ENCODE assay signal across 18 cellular contexts in genomic region chr15:70249616-70250015, GRCh38.
DNase-seq lines count a peak whose midpoint lies in the region; ATAC-seq, FAIRE-seq and TF ChIP-seq lines count a peak whose summit lies in the region.
"Had no signal": no experiment of that assay in that cellular context is flagged by ENCODE, and none has a peak within 500 bp of the region (broad histone marks: within the 10 kb centered on the region; RNA-seq: fewer than 3 reads in every experiment).

No MANE protein-coding gene starts in this region.

- DNase-seq in right lobe of liver (no peak), K562 (ENCODE audit: extremely low read depth in 1 of 4, low spot score in 3 of 4) (no peak), neural progenitor cell (ENCODE audit: low spot score) (no peak), spleen (peak; percentile 62), cardiac septum (ENCODE audit: low spot score) (no peak), DMS79 (lab: John Stamatoyannopoulos, UW) (no peak), NOMO-1 treated with DMSO at 0.1 percent for 48 hours (lab: John Stamatoyannopoulos, UW; ENCODE audit: unreplicated experiment) (no peak)
- DNase-seq: ACHN; CD4-positive, alpha-beta T cell; DMS79 treated with DMSO at 0.1 percent for 48 hours; EL; GM23248 had no signal

- no peak overlapping the region for H3K4me3 ChIP-seq in liver (ENCODE audit: low read depth in 1 of 3, low read length in 3 of 3)
- H3K4me3 ChIP-seq in right lobe of liver, result no peak overlapping the region
- H3K4me3 ChIP-seq in K562, result no peak overlapping the region
- no peak overlapping the region for H3K4me3 ChIP-seq in neural progenitor cell
- no peak overlapping the region for H3K4me3 ChIP-seq in spleen
- H3K4me3 ChIP-seq: GM23248 had no signal

- H3K4me1 ChIP-seq in liver (ENCODE audit: control insufficient read depth in 4 of 4, insufficient read depth in 4 of 4, low read length in 3 of 4) (peaks cover 0 to 5% (median 2%) of the 10 kb centered on the region in 4 donors), right lobe of liver (peaks cover 0 to 12% (median 2%) of the 10 kb centered on the region in 4 donors), K562 (replicated peaks in 1 of 2; ENCODE audit: control insufficient read depth in 2 of 2, insufficient read depth in 2 of 2, low read length in 2 of 2) (no peaks in the 10 kb centered on the region; a peak in 1 of 5 replicates), neural progenitor cell (peaks cover 18% of the 10 kb centered on the region), spleen (peaks cover 0 to 50% (median 27%) of the 10 kb centered on the region in 6 donors)

- H3K27me3 ChIP-seq in liver (ENCODE audit: control insufficient read depth in 4 of 4, insufficient read depth in 4 of 4, low read length in 3 of 4) (no peaks in the 10 kb centered on the region), right lobe of liver (no peaks in the 10 kb centered on the region), K562 (ENCODE audit: control insufficient read depth in 2 of 2, insufficient read depth in 2 of 2, low read length in 2 of 2) (peaks cover 25 to 71% of the 10 kb centered on the region in 2 experiments), neural progenitor cell (no peaks in the 10 kb centered on the region), spleen (replicated peaks in 1 of 7) (peaks cover 0 to 36% (median 0%) of the 10 kb centered on the region in 7 donors)

- peak overlapping the region; percentile 88 for H3K27ac Mint-ChIP-seq in neural progenitor cell
- H3K27ac Mint-ChIP-seq: CD4-positive, alpha-beta T cell had no signal

- POLR2A ChIA-PET in K562 (lab: Yijun Ruan, JAX), result no interaction called here

- H3K9me3 ChIP-seq in liver (ENCODE audit: control insufficient read depth in 4 of 4, low read length in 3 of 4) (no peaks in the 10 kb centered on the region), right lobe of liver (no peaks in the 10 kb centered on the region), K562 (replicated peaks; ENCODE audit: control insufficient read depth, insufficient read depth, low read depth, low read length) (no peaks in the 10 kb centered on the region), neural progenitor cell (ENCODE audit: low read depth) (no peaks in the 10 kb centered on the region), spleen (no peaks in the 10 kb centered on the region)

- CTCF ChIA-PET in K562 (lab: Yijun Ruan, JAX; ENCODE audit: low intra/inter-chr PET ratio), result no interaction called here

- no peaks in the 10 kb centered on the region for H3K9me1 ChIP-seq in K562 (ENCODE audit: control insufficient read depth, insufficient read depth, low read length)

- H4K20me1 ChIP-seq in K562 (replicated peaks; ENCODE audit: control insufficient read depth, insufficient read depth, low read length) (no peaks in the 10 kb centered on the region), neural progenitor cell (ENCODE audit: low read depth) (no peaks in the 10 kb centered on the region)

- ATAC-seq in right lobe of liver, result no peak
- ATAC-seq in K562, result no peak
- ATAC-seq: HCT116 had no signal

- no peak overlapping the region for H3K4me2 ChIP-seq in K562 (ENCODE audit: insufficient read depth, low read length)
- H3K4me2 ChIP-seq in neural progenitor cell, result no peak overlapping the region

- TF ChIP-seq EP300 in K562 (IDR thresholded peaks at IDR 0.05; ENCODE audit: low read length), result no peak

- FAIRE-seq in K562 (lab: Jason Lieb, UNC), result no peak
- FAIRE-seq: G401.6, GM12891, H54 had no signal

- no peak for TF ChIP-seq RAD21 in liver (IDR thresholded peaks at IDR 0.05)
- no peak for TF ChIP-seq RAD21 in K562 (CRISPR knock-in tag; conservative IDR thresholded peaks at IDR 0.05 in 1 of 2, IDR thresholded peaks at IDR 0.05 in 1 of 2)

- in situ Hi-C loops in K562 (cut with MboI), result no loop called here

- peaks cover 83% of the 10 kb centered on the region for H3K4me1 Mint-ChIP-seq in neural progenitor cell

- BruUV-seq in K562 (replicated peaks; lab: Mats Ljungman, UMichigan), result no TSS peak

- intact Hi-C loops in right lobe of liver (cut with DNase I) (no loop called here), K562 (cut with micrococcal nuclease) (no loop called here), spleen (cut with DNase I; ENCODE audit: low total_unique reads) (no loop called here), cardiac septum (cut with DNase I) (no loop called here)

- H3K27ac ChIP-seq in liver (ENCODE audit: low read depth in 1 of 2, low read length in 2 of 2) (no peak overlapping the region), right lobe of liver (no peak overlapping the region), K562 (ENCODE audit: extremely low read depth, low read depth, low read length) (no peak overlapping the region), neural progenitor cell (no peak overlapping the region), spleen (no peak overlapping the region)
- H3K27ac ChIP-seq: GM23248, HL-60 had no signal

- H2AFZ ChIP-seq in K562 (ENCODE audit: low read depth, low read length), result no peak overlapping the region
- no peak overlapping the region for H2AFZ ChIP-seq in neural progenitor cell (replicated peaks)
- H2AFZ ChIP-seq: GM23248 had no signal

- no peak for TF ChIP-seq CTCF in liver (IDR thresholded peaks at IDR 0.05; ENCODE audit: low read depth, low read length, missing input control)
- TF ChIP-seq CTCF in right lobe of liver (IDR thresholded peaks at IDR 0.05), result no peak
- no peak for TF ChIP-seq CTCF in K562 (IDR thresholded peaks at IDR 0.05 in 2 of 3, conservative IDR thresholded peaks at IDR 0.05 in 1 of 3; ENCODE audit: insufficient read depth in 2 of 3, low read depth in 1 of 3, low read length in 3 of 3)
- no peak for TF ChIP-seq CTCF in neural progenitor cell (IDR thresholded peaks at IDR 0.05)
- no peak for TF ChIP-seq CTCF in spleen (IDR thresholded peaks at IDR 0.05 in 8 of 11, conservative IDR thresholded peaks at IDR 0.05 in 3 of 11)

- TF ChIP-seq POLR2A in right lobe of liver (IDR thresholded peaks at IDR 0.05) (no peak), K562 (conservative IDR thresholded peaks at IDR 0.05) (no peak), spleen (IDR thresholded peaks at IDR 0.05) (no peak)

- 80% methylated on average over 6 of the region's 6 CpGs for WGBS in liver
- WGBS in right lobe of liver (ENCODE audit: insufficient coverage, low coverage, low lambda C conversion rate, missing lambda C conversion rate), result 50% methylated on average over 2 of the region's 6 CpGs
- 12% methylated on average over 5 of the region's 6 CpGs for WGBS in K562 (ENCODE audit: insufficient coverage, low coverage, missing lambda C conversion rate)
- 69 to 75% (median 73%) methylated on average over 5 to 6 of the region's 6 CpGs for WGBS in spleen, 5 donors

- no peaks in the 10 kb centered on the region for H3K36me3 Mint-ChIP-seq in neural progenitor cell

- peaks cover 13% of the 10 kb centered on the region for H3K27me3 Mint-ChIP-seq in neural progenitor cell (ENCODE audit: insufficient read depth, low read depth)
- H3K27me3 Mint-ChIP-seq: CD4-positive, alpha-beta T cell had no signal

- no peaks in the 10 kb centered on the region for H3K9me3 Mint-ChIP-seq in neural progenitor cell
- H3K9me3 Mint-ChIP-seq: CD4-positive, alpha-beta T cell had no signal

- H3K9ac ChIP-seq in liver (ENCODE audit: low read depth in 1 of 2, low read length in 2 of 2), result no peak overlapping the region
- H3K9ac ChIP-seq in K562 (ENCODE audit: insufficient read depth in 1 of 2, low read depth in 2 of 2, low read length in 2 of 2), result no peak overlapping the region
- H3K9ac ChIP-seq in neural progenitor cell, result no peak overlapping the region
- H3K9ac ChIP-seq: GM23248 had no signal

- H3K4me3 Mint-ChIP-seq in neural progenitor cell, result no peak overlapping the region
- H3K4me3 Mint-ChIP-seq: CD4-positive, alpha-beta T cell had no signal

- H3K79me2 ChIP-seq in K562 (ENCODE audit: control insufficient read depth, insufficient read depth, low read length) (no peaks in the 10 kb centered on the region), neural progenitor cell (ENCODE audit: low read depth) (no peaks in the 10 kb centered on the region)

- H3F3A ChIP-seq in neural progenitor cell (ENCODE audit: low read depth), result peaks cover 6% of the 10 kb centered on the region

- H3K36me3 ChIP-seq in liver (ENCODE audit: control insufficient read depth in 4 of 4, insufficient read depth in 3 of 4, low read depth in 1 of 4, low read length in 3 of 4) (no peaks in the 10 kb centered on the region), right lobe of liver (no peaks in the 10 kb centered on the region), K562 (ENCODE audit: control insufficient read depth, insufficient read depth, low read length) (no peaks in the 10 kb centered on the region), neural progenitor cell (no peaks in the 10 kb centered on the region), spleen (no peaks in the 10 kb centered on the region)

TF ChIP-seq in liver, 16 proteins besides CTCF, POLR2A, EP300 and RAD21 (continues in another document):
- TF ChIP-seq MAX (IDR thresholded peaks at IDR 0.05), result no peak
- TF ChIP-seq GABPA (IDR thresholded peaks at IDR 0.05 in 1 of 2, conservative IDR thresholded peaks at IDR 0.05 in 1 of 2), result no peak

TF ChIP-seq in K562, 482 proteins besides CTCF, POLR2A, EP300 and RAD21:
- peak; percentile 79 for TF ChIP-seq NR2C1 (IDR thresholded peaks at IDR 0.05)
- peak; percentile 89 for TF ChIP-seq NR2C1 (tag; IDR thresholded peaks at IDR 0.05)
- peak; percentile 39; the same call in 1 of the 2 replicates for TF ChIP-seq GABPA (tag; conservative IDR thresholded peaks at IDR 0.05; ENCODE audit: low read depth)
- TF ChIP-seq NR2C2 (CRISPR knock-in tag; IDR thresholded peaks at IDR 0.05), result no peak; the same call in 1 of the 2 replicates
- TF ChIP-seq NR2C2 (tag; IDR thresholded peaks at IDR 0.05), result peak; percentile 76
- TF ChIP-seq SPI1 (IDR thresholded peaks at IDR 0.05; ENCODE audit: borderline replicate concordance, low read depth, low read length), result no peak
